In the genomic region with DNA sequence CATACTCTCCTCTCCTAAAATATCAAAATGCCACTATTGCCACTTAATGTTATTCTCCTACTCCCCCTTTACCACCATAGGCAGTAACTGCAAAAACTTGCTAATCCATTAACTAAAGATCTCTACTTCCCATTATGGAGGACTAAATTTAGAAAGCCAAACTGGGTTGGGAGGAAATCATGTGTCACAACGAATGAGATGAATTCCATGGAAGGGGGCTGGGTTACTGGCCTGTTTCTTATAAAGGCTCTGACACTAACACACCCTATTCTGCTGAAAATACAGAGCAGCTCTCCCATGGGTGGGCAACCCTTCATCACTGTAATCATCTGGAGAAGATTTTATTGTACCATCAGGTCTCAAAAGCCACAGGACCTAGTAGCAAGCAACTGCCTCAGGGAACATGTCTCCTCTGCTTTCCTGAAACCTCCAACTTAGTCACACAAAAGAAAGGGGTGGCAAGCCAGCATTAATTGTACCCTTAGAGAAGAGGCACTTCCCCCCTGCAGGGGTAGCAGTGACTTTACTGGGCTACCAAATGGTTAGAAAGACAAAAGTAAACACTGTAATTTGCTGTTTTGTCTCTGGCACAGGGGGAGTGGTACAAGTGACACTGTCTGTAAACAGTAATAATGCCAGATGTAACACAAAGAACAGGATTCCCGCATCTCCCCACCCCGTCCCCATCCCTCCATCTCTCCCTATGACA, we compare ENCODE assay signal across 9 cellular contexts.
DNase-seq lines count a peak whose midpoint lies in the region; ATAC-seq, FAIRE-seq and TF ChIP-seq lines count a peak whose summit lies in the region.
"Had no signal": no experiment of that assay in that cellular context is flagged by ENCODE, and none has a peak within 500 bp of the region (broad histone marks: within the 10 kb centered on the region; RNA-seq: fewer than 3 reads in every experiment).

No MANE protein-coding gene starts in this region.

- H3K4me1 ChIP-seq in GM12878 (ENCODE audit: control insufficient read depth, insufficient read depth, low read length) (peaks cover 51% of the 10 kb centered on the region), foreskin keratinocyte (no peaks in the 10 kb centered on the region)

- H3K27me3 ChIP-seq in GM12878 (replicated peaks in 1 of 2; ENCODE audit: control insufficient read depth in 2 of 2, insufficient read depth in 2 of 2, low read length in 1 of 2) (no peaks in the 10 kb centered on the region), foreskin keratinocyte (no peaks in the 10 kb centered on the region), MG63 (no peaks in the 10 kb centered on the region)

- peak overlapping the region; percentile 76 for H2AFZ ChIP-seq in GM12878 (ENCODE audit: control insufficient read depth, low read depth, low read length)

- BruUV-seq in GM12878 (replicated peaks; lab: Mats Ljungman, UMichigan) = no TSS peak

- intact Hi-C loops in GM12878 (cut with micrococcal nuclease; ENCODE audit: unreplicated experiment) (no loop called here), natural killer cell (cut with micrococcal nuclease) (no loop called here)

- H3K36me3 ChIP-seq in GM12878 (ENCODE audit: control insufficient read depth in 2 of 2, insufficient read depth in 2 of 2, low read length in 1 of 2) (peaks cover 0 to 9% of the 10 kb centered on the region in 2 experiments; a peak in 2 of 4 replicates), MG63 (peaks cover 25% of the 10 kb centered on the region)

- RAD21 ChIA-PET in GM12878 (lab: Charles Lee; ENCODE audit: unreplicated experiment) = interaction anchor here (1.0 to 7.7 kb wide), 4 partner anchors 26 to 85 kb away, joined by 4 to 60 read pairs (median 8); no protein-coding TSS in a partner anchor

- H3K9me3 Mint-ChIP-seq in natural killer cell = no peaks in the 10 kb centered on the region

- no peak for TF ChIP-seq EP300 in GM12878 (IDR thresholded peaks at IDR 0.05; ENCODE audit: borderline replicate concordance in 1 of 2, control insufficient read depth in 1 of 2, low read depth in 2 of 2, low read length in 2 of 2)

- H3K4me2 ChIP-seq in GM12878 (ENCODE audit: control insufficient read depth, insufficient read depth) = peak overlapping the region; percentile 52

- SMC1A ChIA-PET in GM12878 (lab: Charles Lee; ENCODE audit: uncharacterized antibody, unreplicated experiment) = interaction anchor here (1.0 to 12.4 kb wide), 4 partner anchors 28 to 78 kb away, joined by 3 to 298 read pairs (median 52); no protein-coding TSS in a partner anchor

- TF ChIP-seq RAD21 in GM12878 (IDR thresholded peaks at IDR 0.05; ENCODE audit: insufficient read depth, low read depth, low read length) = no peak

- FAIRE-seq in GM19239 (lab: Jason Lieb, UNC) (peak; percentile 86), GM12878 (lab: Jason Lieb, UNC) (no peak)

- H4K20me1 ChIP-seq in GM12878 (ENCODE audit: control insufficient read depth, insufficient read depth) = no peaks in the 10 kb centered on the region

- H3K4me1 Mint-ChIP-seq in natural killer cell = peaks cover 11 to 12% of the 10 kb centered on the region in 2 donors

- CTCF ChIA-PET in GM12878 (lab: Yijun Ruan, JAX) = interaction anchor here (1.0 to 8.3 kb wide), 4 partner anchors 35 to 133 kb away, joined by 4 to 73 read pairs (median 7); no protein-coding TSS in a partner anchor

- WGBS in GM12878 (ENCODE audit: insufficient coverage, insufficient replicate concordance, low lambda C conversion rate, missing lambda C conversion rate) = 61% methylated on average over 3 of the region's 3 CpGs

- TF ChIP-seq CTCF in GM12878 (IDR thresholded peaks at IDR 0.05 in 2 of 3, conservative IDR thresholded peaks at IDR 0.05 in 1 of 3; ENCODE audit: control insufficient read depth in 2 of 3, extremely low read depth in 1 of 3, insufficient read depth in 1 of 3, low read depth in 3 of 3, low read length in 3 of 3) = no peak
- no peak for TF ChIP-seq CTCF in natural killer cell (IDR thresholded peaks at IDR 0.05)
- TF ChIP-seq CTCF in foreskin keratinocyte (conservative IDR thresholded peaks at IDR 0.05) = no peak

- H3K27me3 Mint-ChIP-seq in natural killer cell (ENCODE audit: low read depth in 2 of 2) = no peaks in the 10 kb centered on the region

- H3K79me2 ChIP-seq in GM12878 (ENCODE audit: control insufficient read depth, insufficient read depth, low read length) = peaks cover 2% of the 10 kb centered on the region; the same call in 1 of the 2 replicates

- H3K27ac ChIP-seq in GM12878 (ENCODE audit: control insufficient read depth, insufficient read depth) = peak overlapping the region; percentile 99
- H3K27ac ChIP-seq in foreskin keratinocyte = no peak overlapping the region

- DNase-seq in GM19239 (ENCODE audit: insufficient read length, low spot score) = no peak
- peak; percentile 81 for DNase-seq in NCI-H2227 (lab: John Stamatoyannopoulos, UW; ENCODE audit: unreplicated experiment)
- DNase-seq in GM12878 (ENCODE audit: low read depth, low spot score) = no peak
- DNase-seq in natural killer cell = no peak
- DNase-seq in foreskin keratinocyte = no peak
- no peak for DNase-seq in activated gamma-delta T cell (lab: John Stamatoyannopoulos, UW)
- no peak for DNase-seq in MG63
- DNase-seq: SW 1271 had no signal

- H3K27ac Mint-ChIP-seq in natural killer cell = peak overlapping the region; percentile 80 to 92

- in situ Hi-C loops in GM12878 (cut with MboI) = no loop called here

- H3K9me3 ChIP-seq in GM12878 (replicated peaks; ENCODE audit: control insufficient read depth, insufficient read depth, low read length) (no peaks in the 10 kb centered on the region), MG63 (no peaks in the 10 kb centered on the region)

- H3K4me3 ChIP-seq in GM12878 = 0 out of 2 replicates have a peak overlapping the region, but pooled peaks have one; percentile 42
- H3K4me3 ChIP-seq in MG63 = no peak overlapping the region

- ATAC-seq in GM12878 (no peak), natural killer cell (peak in 1 of 3 donors; percentile 32), GM18861 (IDR thresholded peaks at IDR 0.05; ENCODE audit: unreplicated experiment) (no peak), foreskin keratinocyte (no peak)

- POLR2A ChIA-PET in GM12878 (lab: Charles Lee) = interaction anchor here (0.6 to 1.4 kb wide), 7 partner anchors 7 to 378 kb away, joined by 3 to 7 read pairs (median 3); no protein-coding TSS in a partner anchor

- H3K36me3 Mint-ChIP-seq in natural killer cell = no peaks in the 10 kb centered on the region

- no peak for TF ChIP-seq POLR2A in GM12878 (IDR thresholded peaks at IDR 0.05; ENCODE audit: low read depth, low read length)

- peak overlapping the region; percentile 70 for H3K4me3 Mint-ChIP-seq in natural killer cell

- H3K9ac ChIP-seq in GM12878 (ENCODE audit: control insufficient read depth, insufficient read depth, low read length) = no peak overlapping the region

TF ChIP-seq in GM12878, 131 proteins besides CTCF, POLR2A, EP300 and RAD21 (continues in another document):
- TF ChIP-seq, protein P1, sequence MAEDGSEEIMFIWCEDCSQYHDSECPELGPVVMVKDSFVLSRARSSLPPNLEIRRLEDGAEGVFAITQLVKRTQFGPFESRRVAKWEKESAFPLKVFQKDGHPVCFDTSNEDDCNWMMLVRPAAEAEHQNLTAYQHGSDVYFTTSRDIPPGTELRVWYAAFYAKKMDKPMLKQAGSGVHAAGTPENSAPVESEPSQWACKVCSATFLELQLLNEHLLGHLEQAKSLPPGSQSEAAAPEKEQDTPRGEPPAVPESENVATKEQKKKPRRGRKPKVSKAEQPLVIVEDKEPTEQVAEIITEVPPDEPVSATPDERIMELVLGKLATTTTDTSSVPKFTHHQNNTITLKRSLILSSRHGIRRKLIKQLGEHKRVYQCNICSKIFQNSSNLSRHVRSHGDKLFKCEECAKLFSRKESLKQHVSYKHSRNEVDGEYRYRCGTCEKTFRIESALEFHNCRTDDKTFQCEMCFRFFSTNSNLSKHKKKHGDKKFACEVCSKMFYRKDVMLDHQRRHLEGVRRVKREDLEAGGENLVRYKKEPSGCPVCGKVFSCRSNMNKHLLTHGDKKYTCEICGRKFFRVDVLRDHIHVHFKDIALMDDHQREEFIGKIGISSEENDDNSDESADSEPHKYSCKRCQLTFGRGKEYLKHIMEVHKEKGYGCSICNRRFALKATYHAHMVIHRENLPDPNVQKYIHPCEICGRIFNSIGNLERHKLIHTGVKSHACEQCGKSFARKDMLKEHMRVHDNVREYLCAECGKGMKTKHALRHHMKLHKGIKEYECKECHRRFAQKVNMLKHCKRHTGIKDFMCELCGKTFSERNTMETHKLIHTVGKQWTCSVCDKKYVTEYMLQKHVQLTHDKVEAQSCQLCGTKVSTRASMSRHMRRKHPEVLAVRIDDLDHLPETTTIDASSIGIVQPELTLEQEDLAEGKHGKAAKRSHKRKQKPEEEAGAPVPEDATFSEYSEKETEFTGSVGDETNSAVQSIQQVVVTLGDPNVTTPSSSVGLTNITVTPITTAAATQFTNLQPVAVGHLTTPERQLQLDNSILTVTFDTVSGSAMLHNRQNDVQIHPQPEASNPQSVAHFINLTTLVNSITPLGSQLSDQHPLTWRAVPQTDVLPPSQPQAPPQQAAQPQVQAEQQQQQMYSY (CRISPR knock-in tag; IDR thresholded peaks at IDR 0.05) = no peak
- TF ChIP-seq, protein P2, sequence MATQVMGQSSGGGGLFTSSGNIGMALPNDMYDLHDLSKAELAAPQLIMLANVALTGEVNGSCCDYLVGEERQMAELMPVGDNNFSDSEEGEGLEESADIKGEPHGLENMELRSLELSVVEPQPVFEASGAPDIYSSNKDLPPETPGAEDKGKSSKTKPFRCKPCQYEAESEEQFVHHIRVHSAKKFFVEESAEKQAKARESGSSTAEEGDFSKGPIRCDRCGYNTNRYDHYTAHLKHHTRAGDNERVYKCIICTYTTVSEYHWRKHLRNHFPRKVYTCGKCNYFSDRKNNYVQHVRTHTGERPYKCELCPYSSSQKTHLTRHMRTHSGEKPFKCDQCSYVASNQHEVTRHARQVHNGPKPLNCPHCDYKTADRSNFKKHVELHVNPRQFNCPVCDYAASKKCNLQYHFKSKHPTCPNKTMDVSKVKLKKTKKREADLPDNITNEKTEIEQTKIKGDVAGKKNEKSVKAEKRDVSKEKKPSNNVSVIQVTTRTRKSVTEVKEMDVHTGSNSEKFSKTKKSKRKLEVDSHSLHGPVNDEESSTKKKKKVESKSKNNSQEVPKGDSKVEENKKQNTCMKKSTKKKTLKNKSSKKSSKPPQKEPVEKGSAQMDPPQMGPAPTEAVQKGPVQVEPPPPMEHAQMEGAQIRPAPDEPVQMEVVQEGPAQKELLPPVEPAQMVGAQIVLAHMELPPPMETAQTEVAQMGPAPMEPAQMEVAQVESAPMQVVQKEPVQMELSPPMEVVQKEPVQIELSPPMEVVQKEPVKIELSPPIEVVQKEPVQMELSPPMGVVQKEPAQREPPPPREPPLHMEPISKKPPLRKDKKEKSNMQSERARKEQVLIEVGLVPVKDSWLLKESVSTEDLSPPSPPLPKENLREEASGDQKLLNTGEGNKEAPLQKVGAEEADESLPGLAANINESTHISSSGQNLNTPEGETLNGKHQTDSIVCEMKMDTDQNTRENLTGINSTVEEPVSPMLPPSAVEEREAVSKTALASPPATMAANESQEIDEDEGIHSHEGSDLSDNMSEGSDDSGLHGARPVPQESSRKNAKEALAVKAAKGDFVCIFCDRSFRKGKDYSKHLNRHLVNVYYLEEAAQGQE (IDR thresholded peaks at IDR 0.05; ENCODE audit: low read depth, low read length) = no peak
